Comparison of ENCODE assay signal across 1 cellular context in the genomic region with DNA sequence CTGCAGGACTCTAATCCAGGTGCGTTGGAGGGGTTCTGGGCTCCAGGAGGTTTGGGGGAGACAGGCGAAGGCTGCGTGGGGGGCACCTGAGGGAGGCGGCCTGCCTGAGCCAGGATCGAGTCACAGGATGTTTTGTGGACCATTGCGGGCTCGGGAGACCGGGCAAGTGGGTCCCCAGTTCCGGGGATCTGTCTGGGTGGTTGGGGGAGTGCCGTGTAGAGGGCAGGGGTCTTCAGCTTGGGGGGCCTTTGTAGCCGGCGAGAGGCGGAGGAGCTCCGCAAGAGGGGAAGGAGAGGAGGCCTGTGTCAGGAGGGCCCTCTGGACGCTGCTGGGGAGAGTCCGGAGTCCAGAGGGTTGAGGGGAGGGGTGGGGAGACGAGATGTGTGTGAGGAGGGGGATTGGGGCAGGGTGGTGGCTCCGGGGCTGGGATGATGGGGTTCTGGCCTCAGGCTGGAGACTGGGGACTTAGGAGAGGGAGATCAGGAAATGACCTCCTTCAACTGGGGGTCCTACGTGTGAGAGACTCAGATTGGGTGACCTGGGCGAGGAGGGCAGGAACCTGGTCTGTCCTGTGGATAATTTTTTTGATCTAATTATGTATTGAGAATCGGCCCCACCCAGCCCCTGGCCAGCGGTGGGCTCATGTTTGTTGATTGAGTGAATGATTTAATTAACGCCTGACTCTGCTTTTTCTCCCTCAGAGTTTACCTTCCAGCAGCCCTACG.
TF ChIP-seq lines count a peak whose summit lies in the region.

No MANE protein-coding gene starts in this region.

TF ChIP-seq in IMR-90, 13 proteins besides CTCF, POLR2A, EP300 and RAD21 (continued from another document):
- TF ChIP-seq USF2 (IDR thresholded peaks at IDR 0.05; ENCODE audit: low read depth, low read length) = no peak; the same call in 1 of the 2 replicates
- TF ChIP-seq MAFK (IDR thresholded peaks at IDR 0.05; ENCODE audit: low read depth, low read length) = no peak
- TF ChIP-seq SMC3 (IDR thresholded peaks at IDR 0.05; ENCODE audit: low read depth, low read length) = no peak
- TF ChIP-seq CHD1 (IDR thresholded peaks at IDR 0.05; ENCODE audit: low read depth, low read length) = no peak
- no peak for TF ChIP-seq MAZ (IDR thresholded peaks at IDR 0.05; ENCODE audit: borderline replicate concordance, low read depth, low read length)
- no peak for TF ChIP-seq RCOR1 (IDR thresholded peaks at IDR 0.05; ENCODE audit: insufficient replicate concordance, low read length)
- TF ChIP-seq FOS (IDR thresholded peaks at IDR 0.05; ENCODE audit: low read depth, low read length) = no peak
- TF ChIP-seq MXI1 (IDR thresholded peaks at IDR 0.05; ENCODE audit: borderline replicate concordance, low read depth, low read length) = no peak
